In the genomic region with DNA sequence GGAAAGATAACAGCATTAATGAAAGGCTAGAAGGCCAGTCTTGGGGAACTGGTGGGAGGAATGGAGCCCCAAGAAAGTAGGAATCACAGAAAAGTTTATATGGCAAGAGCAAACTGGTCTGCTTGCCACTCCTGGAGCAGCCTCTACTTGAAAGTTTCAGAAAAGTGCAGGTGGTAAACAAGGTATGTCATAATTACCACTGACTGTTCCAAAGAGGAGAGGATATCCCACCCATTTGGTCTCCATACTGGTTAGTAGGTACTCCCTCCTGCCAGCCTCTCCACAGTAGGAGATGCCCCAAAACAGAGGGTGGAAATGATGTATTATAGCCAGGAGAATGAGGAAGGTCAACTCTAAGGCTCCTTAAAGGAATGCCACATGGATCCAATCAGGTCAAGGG, we compare ENCODE assay signal across 22 cellular contexts.
DNase-seq lines count a peak whose midpoint lies in the region; ATAC-seq and TF ChIP-seq lines count a peak whose summit lies in the region.
"Had no signal": no experiment of that assay in that cellular context is flagged by ENCODE, and none has a peak within 500 bp of the region (broad histone marks: within the 10 kb centered on the region; RNA-seq: fewer than 3 reads in every experiment).

No MANE protein-coding gene starts in this region.

- H3K4me3 Mint-ChIP-seq in activated CD4-positive, alpha-beta T cell treated with anti-CD3 and anti-CD28 coated beads for 36 hours: no peak overlapping the region
- peak overlapping the region; percentile 46 to 75 (median 68) for H3K4me3 Mint-ChIP-seq in CD4-positive, CD25-positive, alpha-beta regulatory T cell
- peak overlapping the region; percentile 26 for H3K4me3 Mint-ChIP-seq in T-helper 17 cell
- no peak overlapping the region for H3K4me3 Mint-ChIP-seq in activated naive CD8-positive, alpha-beta T cell treated with anti-CD3 and anti-CD28 coated beads for 36 hours

- peak overlapping the region; percentile 86 for H3K27ac Mint-ChIP-seq in activated CD4-positive, alpha-beta T cell treated with anti-CD3 and anti-CD28 coated beads for 36 hours
- H3K27ac Mint-ChIP-seq in CD4-positive, CD25-positive, alpha-beta regulatory T cell: peak overlapping the region; percentile 88 to 99 (median 93)
- peak overlapping the region; percentile 94 for H3K27ac Mint-ChIP-seq in T-helper 17 cell
- H3K27ac Mint-ChIP-seq in activated naive CD8-positive, alpha-beta T cell treated with anti-CD3 and anti-CD28 coated beads for 36 hours: peak overlapping the region; percentile 75

- POLR2A ChIA-PET in activated CD4-positive, alpha-beta T cell treated with anti-CD3 and anti-CD28 coated beads for 36 hours (lab: Charles Lee): no interaction called here

- TF ChIP-seq CTCF in tibial nerve (IDR thresholded peaks at IDR 0.05): no peak

- no peak for ATAC-seq in activated CD4-positive, alpha-beta T cell treated with anti-CD3 and anti-CD28 coated beads for 36 hours
- ATAC-seq in CD4-positive, CD25-positive, alpha-beta regulatory T cell (ENCODE audit: low read depth in 2 of 2): peak in 1 of 2 donors; percentile 22
- no peak for ATAC-seq in T-helper 17 cell
- no peak for ATAC-seq in GM21723 (IDR thresholded peaks at IDR 0.05; ENCODE audit: unreplicated experiment)
- ATAC-seq in HG02642 (IDR thresholded peaks at IDR 0.05; ENCODE audit: poor library complexity, unreplicated experiment): no peak
- ATAC-seq: GM12878, PC-3 had no signal

- no peak for DNase-seq in activated CD4-positive, alpha-beta T cell treated with anti-CD3 and anti-CD28 coated beads for 36 hours
- no peak for DNase-seq in activated CD4-positive, alpha-beta T cell treated with anti-CD3 and anti-CD28 coated beads, Interleukin-2, amount 50 U/mL, for 1 hour
- peak in 1 of 3 donors; percentile 63 for DNase-seq in CD4-positive, CD25-positive, alpha-beta regulatory T cell
- no peak for DNase-seq in T-helper 17 cell
- no peak for DNase-seq in activated naive CD8-positive, alpha-beta T cell treated with anti-CD3 and anti-CD28 coated beads for 36 hours
- no peak for DNase-seq in tibial nerve (ENCODE audit: low spot score in 2 of 2)
- DNase-seq: 8988T, BE2C, GDM1, GOT3, Karpas-422, MG63, NCI-H1092, NCI-H146, NCI-H2081, NCI-H510A, NCI-H82, PC-3 had no signal

- no peaks in the 10 kb centered on the region for H3K36me3 ChIP-seq in CD4-positive, CD25-positive, alpha-beta regulatory T cell (ENCODE audit: control insufficient read depth, insufficient read depth, low read length)
- no peaks in the 10 kb centered on the region for H3K36me3 ChIP-seq in tibial nerve
- H3K36me3 ChIP-seq: BE2C, MG63 had no signal

- peak overlapping the region; percentile 71 for H3K4me3 ChIP-seq in CD4-positive, CD25-positive, alpha-beta regulatory T cell (ENCODE audit: low read depth, low read length)
- no peak overlapping the region for H3K4me3 ChIP-seq in tibial nerve
- H3K4me3 ChIP-seq: GM12878, MG63 had no signal

- H3K4me1 ChIP-seq in CD4-positive, CD25-positive, alpha-beta regulatory T cell (ENCODE audit: control insufficient read depth, insufficient read depth, low read length, poor library complexity, severe bottlenecking): peaks cover 98% of the 10 kb centered on the region
- peaks cover 0 to 7% (median 0%) of the 10 kb centered on the region in 4 donors for H3K4me1 ChIP-seq in tibial nerve
- H3K4me1 ChIP-seq: BE2C had no signal

- intact Hi-C loops in activated CD4-positive, alpha-beta T cell treated with anti-CD3 and anti-CD28 coated beads for 36 hours (cut with DNase I, micrococcal nuclease): loop anchor here in 1 of 2 experiments (5.0 kb wide), 1 partner anchor 134 kb away; no protein-coding TSS in a partner anchor

- no peaks in the 10 kb centered on the region for H3K9me3 ChIP-seq in CD4-positive, CD25-positive, alpha-beta regulatory T cell (ENCODE audit: control insufficient read depth in 2 of 2, low read length in 2 of 2)
- H3K9me3 ChIP-seq in T-helper 17 cell (ENCODE audit: control insufficient read depth, low read length, poor library complexity, severe bottlenecking) (no peaks in the 10 kb centered on the region), tibial nerve (no peaks in the 10 kb centered on the region)
- H3K9me3 ChIP-seq: BE2C, MG63 had no signal

- CTCF ChIA-PET in activated CD4-positive, alpha-beta T cell treated with anti-CD3 and anti-CD28 coated beads for 36 hours (lab: Charles Lee): interaction anchor here (1.0 kb wide), 1 partner anchor 14 kb away, joined by 4 read pairs; no protein-coding TSS in a partner anchor

- peaks cover 25% of the 10 kb centered on the region for H3K36me3 Mint-ChIP-seq in activated CD4-positive, alpha-beta T cell treated with anti-CD3 and anti-CD28 coated beads for 36 hours (ENCODE audit: low read depth)
- H3K36me3 Mint-ChIP-seq in CD4-positive, CD25-positive, alpha-beta regulatory T cell: peaks cover 6% of the 10 kb centered on the region
- peaks cover 5% of the 10 kb centered on the region for H3K36me3 Mint-ChIP-seq in T-helper 17 cell (ENCODE audit: low read depth)
- H3K36me3 Mint-ChIP-seq in activated naive CD8-positive, alpha-beta T cell treated with anti-CD3 and anti-CD28 coated beads for 36 hours: peaks cover 21% of the 10 kb centered on the region

- peaks cover 3% of the 10 kb centered on the region for H3K9me3 Mint-ChIP-seq in activated CD4-positive, alpha-beta T cell treated with anti-CD3 and anti-CD28 coated beads for 36 hours (ENCODE audit: low read depth)
- peaks cover 0 to 6% (median 2%) of the 10 kb centered on the region in 7 donors for H3K9me3 Mint-ChIP-seq in CD4-positive, CD25-positive, alpha-beta regulatory T cell
- peaks cover 6% of the 10 kb centered on the region for H3K9me3 Mint-ChIP-seq in activated naive CD8-positive, alpha-beta T cell treated with anti-CD3 and anti-CD28 coated beads for 36 hours

- H3K4me1 Mint-ChIP-seq in activated CD4-positive, alpha-beta T cell treated with anti-CD3 and anti-CD28 coated beads for 36 hours: peaks cover 55% of the 10 kb centered on the region
- H3K4me1 Mint-ChIP-seq in CD4-positive, CD25-positive, alpha-beta regulatory T cell: peaks cover 31 to 59% (median 51%) of the 10 kb centered on the region in 4 donors
- H3K4me1 Mint-ChIP-seq in T-helper 17 cell: peaks cover 35% of the 10 kb centered on the region
- peaks cover 53% of the 10 kb centered on the region for H3K4me1 Mint-ChIP-seq in activated naive CD8-positive, alpha-beta T cell treated with anti-CD3 and anti-CD28 coated beads for 36 hours

- no peak for TF ChIP-seq POLR2A in tibial nerve (IDR thresholded peaks at IDR 0.05)

- no peaks in the 10 kb centered on the region for H3K27me3 Mint-ChIP-seq in activated CD4-positive, alpha-beta T cell treated with anti-CD3 and anti-CD28 coated beads for 36 hours
- H3K27me3 Mint-ChIP-seq in CD4-positive, CD25-positive, alpha-beta regulatory T cell: no peaks in the 10 kb centered on the region
- H3K27me3 Mint-ChIP-seq in T-helper 17 cell: no peaks in the 10 kb centered on the region
- no peaks in the 10 kb centered on the region for H3K27me3 Mint-ChIP-seq in activated naive CD8-positive, alpha-beta T cell treated with anti-CD3 and anti-CD28 coated beads for 36 hours

- no peaks in the 10 kb centered on the region for H3K27me3 ChIP-seq in CD4-positive, CD25-positive, alpha-beta regulatory T cell (ENCODE audit: control insufficient read depth, insufficient read depth, low read length)
- H3K27me3 ChIP-seq in tibial nerve: no peaks in the 10 kb centered on the region
- H3K27me3 ChIP-seq: BE2C, MG63 had no signal

- TF ChIP-seq EP300 in tibial nerve (IDR thresholded peaks at IDR 0.05): no peak

- peak overlapping the region; percentile 70 for H3K27ac ChIP-seq in CD4-positive, CD25-positive, alpha-beta regulatory T cell (ENCODE audit: insufficient read depth, low read length, poor library complexity, severe bottlenecking)
- no peak overlapping the region for H3K27ac ChIP-seq in tibial nerve
- H3K27ac ChIP-seq: RWPE1 had no signal

Comparison
In these comparisons a context has a peak if more than half of its experiments do, and no peak if none do; other contexts are left out.
1. H3K4me3 Mint-ChIP-seq: peak in CD4-positive, CD25-positive, alpha-beta regulatory T cell (4 of 4) and T-helper 17 cell (single experiment); none in activated CD4-positive, alpha-beta T cell treated with anti-CD3 and anti-CD28 coated beads for 36 hours (single experiment) and activated naive CD8-positive, alpha-beta T cell treated with anti-CD3 and anti-CD28 coated beads for 36 hours (single experiment).
2. Peak in every context shown above with its lines, with median percentiles within 50 percentile points of each other: H3K27ac Mint-ChIP-seq.